In genomic region chr9:125343518-125344284, GRCh38 we compare ENCODE assay signal across 9 cellular contexts.
DNase-seq lines count a peak whose midpoint lies in the region; ATAC-seq and TF ChIP-seq lines count a peak whose summit lies in the region.
"Had no signal": no experiment of that assay in that cellular context is flagged by ENCODE, and none has a peak within 500 bp of the region (broad histone marks: within the 10 kb centered on the region; RNA-seq: fewer than 3 reads in every experiment).

No MANE protein-coding gene starts in this region.

- H3K9me3 ChIP-seq in psoas muscle (no peaks in the 10 kb centered on the region), transverse colon (no peaks in the 10 kb centered on the region)

- WGBS in psoas muscle, 3 donors, result 71 to 84% (median 80%) methylated on average over 3 of the region's 3 CpGs
- WGBS in transverse colon (ENCODE audit: low coverage in 1 of 2), 2 donors, result 71 to 72% methylated on average over 3 of the region's 3 CpGs

- H3K4me1 ChIP-seq in psoas muscle, result no peaks in the 10 kb centered on the region
- H3K4me1 ChIP-seq in transverse colon, result peaks cover 0 to 5% (median 2%) of the 10 kb centered on the region in 4 donors

- H3K4me1 Mint-ChIP-seq in activated CD8-positive, alpha-beta T cell treated with anti-CD3 and anti-CD28 coated beads for 36 hours (ENCODE audit: low read depth), result no peaks in the 10 kb centered on the region
- peaks cover 1% of the 10 kb centered on the region for H3K4me1 Mint-ChIP-seq in activated T-helper 2 cell treated with anti-CD3 and anti-CD28 coated beads, Interferon-gamma antibody, Interleukin-2, Interleukin-4, amounts not matched to agents 10 μg/mL and 5 μg/mL and 100 μg/mL, durations not matched to agents 14 hours and 24 hours and 36 hours (ENCODE audit: low read depth)
- H3K4me1 Mint-ChIP-seq: immature natural killer cell had no signal

- H3K4me3 Mint-ChIP-seq in activated CD8-positive, alpha-beta T cell treated with anti-CD3 and anti-CD28 coated beads for 36 hours, result no peak overlapping the region
- H3K4me3 Mint-ChIP-seq in activated T-helper 2 cell treated with anti-CD3 and anti-CD28 coated beads, Interferon-gamma antibody, Interleukin-2, Interleukin-4, amounts not matched to agents 10 μg/mL and 5 μg/mL and 100 μg/mL, durations not matched to agents 14 hours and 24 hours and 36 hours (ENCODE audit: low read depth), result no peak overlapping the region
- H3K4me3 Mint-ChIP-seq: immature natural killer cell had no signal

- H3K27me3 Mint-ChIP-seq in activated CD8-positive, alpha-beta T cell treated with anti-CD3 and anti-CD28 coated beads for 36 hours, result no peaks in the 10 kb centered on the region
- no peaks in the 10 kb centered on the region for H3K27me3 Mint-ChIP-seq in activated T-helper 2 cell treated with anti-CD3 and anti-CD28 coated beads, Interferon-gamma antibody, Interleukin-2, Interleukin-4, amounts not matched to agents 10 μg/mL and 5 μg/mL and 100 μg/mL, durations not matched to agents 14 hours and 24 hours and 36 hours (ENCODE audit: low read depth)

- CTCF ChIA-PET in activated CD8-positive, alpha-beta T cell treated with anti-CD3 and anti-CD28 coated beads for 36 hours (lab: Charles Lee), result no interaction called here

- ATAC-seq in psoas muscle, result peak in 3 of 4 donors; percentile 80 to 85 (median 81)
- ATAC-seq in activated CD8-positive, alpha-beta T cell treated with anti-CD3 and anti-CD28 coated beads for 36 hours, result no peak

- no peak for TF ChIP-seq POLR2A in transverse colon (IDR thresholded peaks at IDR 0.05)

- H3K4me3 ChIP-seq in H7 (ENCODE audit: insufficient read depth, low read depth, low read length), result no peak overlapping the region
- no peak overlapping the region for H3K4me3 ChIP-seq in fibroblast of the aortic adventitia (ENCODE audit: low read depth, low read length)
- no peak overlapping the region for H3K4me3 ChIP-seq in psoas muscle
- no peak overlapping the region for H3K4me3 ChIP-seq in transverse colon

- in situ Hi-C loops in transverse colon (cut with MboI; ENCODE audit: low pct_ligation_motif_present in 1 of 4, low pct_unique_long_range_greater_than_20kb in 1 of 4, low sequenced_read_pairs in 3 of 4), result no loop called here

- H3K27me3 ChIP-seq in H7 (ENCODE audit: control insufficient read depth, insufficient read depth, low read length) (no peaks in the 10 kb centered on the region), psoas muscle (ENCODE audit: insufficient read depth in 3 of 3, low read length in 2 of 3) (no peaks in the 10 kb centered on the region), transverse colon (no peaks in the 10 kb centered on the region)

- no peak overlapping the region for H3K27ac Mint-ChIP-seq in activated CD8-positive, alpha-beta T cell treated with anti-CD3 and anti-CD28 coated beads for 36 hours
- H3K27ac Mint-ChIP-seq in activated T-helper 2 cell treated with anti-CD3 and anti-CD28 coated beads, Interferon-gamma antibody, Interleukin-2, Interleukin-4, amounts not matched to agents 10 μg/mL and 5 μg/mL and 100 μg/mL, durations not matched to agents 14 hours and 24 hours and 36 hours, result no peak overlapping the region
- H3K27ac Mint-ChIP-seq: immature natural killer cell had no signal

- DNase-seq in H7 (peak; percentile 65), NCI-H774 (lab: John Stamatoyannopoulos, UW) (peak; percentile 80), fibroblast of the aortic adventitia (ENCODE audit: low read depth) (peak; percentile 66), psoas muscle (no peak), NCI-H1694 (lab: John Stamatoyannopoulos, UW) (no peak), transverse colon (no peak)
- no peak for DNase-seq in activated CD8-positive, alpha-beta T cell treated with anti-CD3 and anti-CD28 coated beads for 36 hours
- DNase-seq in activated T-helper 2 cell treated with anti-CD3 and anti-CD28 coated beads, Interferon-gamma antibody, Interleukin-2, Interleukin-4, amounts not matched to agents 10 μg/mL and 5 μg/mL and 100 μg/mL, durations not matched to agents 14 hours and 24 hours and 36 hours (ENCODE audit: low spot score), result no peak
- DNase-seq: immature natural killer cell had no signal

- POLR2A ChIA-PET in activated CD8-positive, alpha-beta T cell treated with anti-CD3 and anti-CD28 coated beads for 36 hours (lab: Charles Lee), result interaction anchor here (1.1 kb wide), 1 partner anchor 24 kb away, joined by 3 read pairs; no protein-coding TSS in a partner anchor

- no peaks in the 10 kb centered on the region for H3K9me3 Mint-ChIP-seq in activated CD8-positive, alpha-beta T cell treated with anti-CD3 and anti-CD28 coated beads for 36 hours
- no peaks in the 10 kb centered on the region for H3K9me3 Mint-ChIP-seq in activated T-helper 2 cell treated with anti-CD3 and anti-CD28 coated beads, Interferon-gamma antibody, Interleukin-2, Interleukin-4, amounts not matched to agents 10 μg/mL and 5 μg/mL and 100 μg/mL, durations not matched to agents 14 hours and 24 hours and 36 hours
- H3K9me3 Mint-ChIP-seq: immature natural killer cell had no signal

- TF ChIP-seq CTCF in fibroblast of the aortic adventitia (IDR thresholded peaks at IDR 0.05; ENCODE audit: insufficient read depth, low read length) (no peak), psoas muscle (IDR thresholded peaks at IDR 0.05) (no peak), transverse colon (IDR thresholded peaks at IDR 0.05) (no peak)
- TF ChIP-seq CTCF in activated CD8-positive, alpha-beta T cell treated with anti-CD3 and anti-CD28 coated beads for 36 hours (IDR thresholded peaks at IDR 0.05), result no peak

- intact Hi-C loops in psoas muscle (cut with DNase I) (loop anchor here (10.0 kb wide), 1 partner anchor 49 kb away; no protein-coding TSS in a partner anchor), transverse colon (cut with DNase I; ENCODE audit: low total_unique reads) (no loop called here)
- intact Hi-C loops in activated CD8-positive, alpha-beta T cell treated with anti-CD3 and anti-CD28 coated beads for 36 hours (cut with micrococcal nuclease), result no loop called here
- intact Hi-C loops in activated T-helper 2 cell treated with anti-CD3 and anti-CD28 coated beads, Interferon-gamma antibody, Interleukin-2, Interleukin-4, amounts not matched to agents 10 μg/mL and 5 μg/mL and 100 μg/mL, durations not matched to agents 14 hours and 24 hours and 36 hours (cut with micrococcal nuclease), result no loop called here

- H3K36me3 ChIP-seq in H7 (replicated peaks; ENCODE audit: control insufficient read depth, insufficient read depth, low read length), result peaks cover 5% of the 10 kb centered on the region
- H3K36me3 ChIP-seq in psoas muscle (ENCODE audit: insufficient read depth in 1 of 2, low read depth in 1 of 2), result peaks cover 2 to 96% of the 10 kb centered on the region in 2 donors
- H3K36me3 ChIP-seq in transverse colon, result peaks cover 0 to 29% (median 14%) of the 10 kb centered on the region in 4 donors

- no peak overlapping the region for H3K27ac ChIP-seq in psoas muscle
- H3K27ac ChIP-seq in transverse colon, result peak overlapping the region in 1 of 4 donors; percentile 5

- no peak for TF ChIP-seq EP300 in transverse colon (IDR thresholded peaks at IDR 0.05; ENCODE audit: low read depth)

- peaks cover 20% of the 10 kb centered on the region for H3K36me3 Mint-ChIP-seq in activated CD8-positive, alpha-beta T cell treated with anti-CD3 and anti-CD28 coated beads for 36 hours (ENCODE audit: low read depth)
- H3K36me3 Mint-ChIP-seq in activated T-helper 2 cell treated with anti-CD3 and anti-CD28 coated beads, Interferon-gamma antibody, Interleukin-2, Interleukin-4, amounts not matched to agents 10 μg/mL and 5 μg/mL and 100 μg/mL, durations not matched to agents 14 hours and 24 hours and 36 hours (ENCODE audit: low read depth), result peaks cover 56% of the 10 kb centered on the region

Comparison
In these comparisons a context has a peak if more than half of its experiments do, and no peak if none do; other contexts are left out.
1. DNase-seq: peak in H7 (single experiment), NCI-H774 (single experiment) and fibroblast of the aortic adventitia (single experiment); none in psoas muscle (0 of 2), activated CD8-positive, alpha-beta T cell treated with anti-CD3 and anti-CD28 coated beads for 36 hours (single experiment), activated T-helper 2 cell treated with anti-CD3 and anti-CD28 coated beads, Interferon-gamma antibody, Interleukin-2, Interleukin-4, amounts not matched to agents 10 μg/mL and 5 μg/mL and 100 μg/mL, durations not matched to agents 14 hours and 24 hours and 36 hours (single experiment), NCI-H1694 (single experiment) and transverse colon (single experiment).
2. intact Hi-C loops: an anchor here in psoas muscle (10.0 kb wide); none called in activated CD8-positive, alpha-beta T cell treated with anti-CD3 and anti-CD28 coated beads for 36 hours, activated T-helper 2 cell treated with anti-CD3 and anti-CD28 coated beads, Interferon-gamma antibody, Interleukin-2, Interleukin-4, amounts not matched to agents 10 μg/mL and 5 μg/mL and 100 μg/mL, durations not matched to agents 14 hours and 24 hours and 36 hours and transverse colon.